Comparison of ENCODE assay signal across 18 cellular contexts in genomic region chr1:42851420-42851819, GRCh38.
"Had no signal": no experiment of that assay in that cellular context is flagged by ENCODE, and none has a peak within 500 bp of the region (broad histone marks: within the 10 kb centered on the region; RNA-seq: fewer than 3 reads in every experiment).

No MANE protein-coding gene starts in this region.

- ATAC-seq: foreskin keratinocyte; heart right ventricle; naive thymus-derived CD8-positive, alpha-beta T cell; right cardiac atrium had no signal

- H3K4me3 ChIP-seq: colonic mucosa, heart right ventricle, neural progenitor cell, ovary, smooth muscle cell, suprapubic skin, thyroid gland had no signal

- H3K27ac Mint-ChIP-seq: neural progenitor cell, type B pancreatic cell had no signal

- H3K9me3 ChIP-seq: colonic mucosa, suprapubic skin, thyroid gland had no signal

- H3K36me3 ChIP-seq: colonic mucosa, ovary had no signal

- DNase-seq: colonic mucosa; dermis blood vessel endothelial cell; erythroblast; foreskin keratinocyte; heart right ventricle; hypothalamus; kidney glomerular epithelial cell; mammary epithelial cell; naive thymus-derived CD8-positive, alpha-beta T cell; ovary; right cardiac atrium; stimulated activated CD4-positive, alpha-beta T cell treated with anti-CD3 and anti-CD28 coated beads, Interleukin-2, amount 100 ng/mL, for 48 hours; stimulated activated naive CD4-positive, alpha-beta T cell treated with Interleukin-2 at 50 U/mL for 16 hours; thyroid gland had no signal

- H3K27me3 Mint-ChIP-seq: naive thymus-derived CD8-positive, alpha-beta T cell; type B pancreatic cell had no signal

- H3K4me3 Mint-ChIP-seq: naive thymus-derived CD8-positive, alpha-beta T cell; neural progenitor cell; type B pancreatic cell had no signal

- H3K27ac ChIP-seq: colonic mucosa, foreskin keratinocyte, heart right ventricle, neural progenitor cell, ovary, suprapubic skin, thyroid gland had no signal

- H3K27me3 ChIP-seq: colonic mucosa, foreskin keratinocyte, heart right ventricle, neural progenitor cell, ovary, suprapubic skin, thyroid gland had no signal
